In genomic region chr1:58496042-58496441, GRCh38 we compare ENCODE assay signal across 1 cellular context.
TF ChIP-seq lines count a peak whose summit lies in the region.

No MANE protein-coding gene starts in this region.

TF ChIP-seq in H1, 55 proteins besides CTCF, POLR2A, EP300 and RAD21:
- TF ChIP-seq, protein P1, sequence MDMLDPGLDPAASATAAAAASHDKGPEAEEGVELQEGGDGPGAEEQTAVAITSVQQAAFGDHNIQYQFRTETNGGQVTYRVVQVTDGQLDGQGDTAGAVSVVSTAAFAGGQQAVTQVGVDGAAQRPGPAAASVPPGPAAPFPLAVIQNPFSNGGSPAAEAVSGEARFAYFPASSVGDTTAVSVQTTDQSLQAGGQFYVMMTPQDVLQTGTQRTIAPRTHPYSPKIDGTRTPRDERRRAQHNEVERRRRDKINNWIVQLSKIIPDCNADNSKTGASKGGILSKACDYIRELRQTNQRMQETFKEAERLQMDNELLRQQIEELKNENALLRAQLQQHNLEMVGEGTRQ (IDR thresholded peaks at IDR 0.05; ENCODE audit: low read length): no peak
- no peak for TF ChIP-seq FOSL1 (IDR thresholded peaks at IDR 0.05; ENCODE audit: insufficient read depth, low read depth, low read length)
- no peak for TF ChIP-seq ZNF274 (IDR thresholded peaks at IDR 0.05; ENCODE audit: borderline replicate concordance, extremely low read depth, low read length)
- no peak for TF ChIP-seq CBX5 (IDR thresholded peaks at IDR 0.05; ENCODE audit: low read depth, low read length)
- no peak for TF ChIP-seq TEAD4 (IDR thresholded peaks at IDR 0.05; ENCODE audit: low read depth, low read length)
- no peak for TF ChIP-seq GABPA (IDR thresholded peaks at IDR 0.05; ENCODE audit: borderline replicate concordance, insufficient read depth, low read length)
- TF ChIP-seq EGR1 (IDR thresholded peaks at IDR 0.05; ENCODE audit: borderline replicate concordance, low read depth, low read length): no peak
- no peak for TF ChIP-seq CREB1 (IDR thresholded peaks at IDR 0.05)
- TF ChIP-seq, protein P2, sequence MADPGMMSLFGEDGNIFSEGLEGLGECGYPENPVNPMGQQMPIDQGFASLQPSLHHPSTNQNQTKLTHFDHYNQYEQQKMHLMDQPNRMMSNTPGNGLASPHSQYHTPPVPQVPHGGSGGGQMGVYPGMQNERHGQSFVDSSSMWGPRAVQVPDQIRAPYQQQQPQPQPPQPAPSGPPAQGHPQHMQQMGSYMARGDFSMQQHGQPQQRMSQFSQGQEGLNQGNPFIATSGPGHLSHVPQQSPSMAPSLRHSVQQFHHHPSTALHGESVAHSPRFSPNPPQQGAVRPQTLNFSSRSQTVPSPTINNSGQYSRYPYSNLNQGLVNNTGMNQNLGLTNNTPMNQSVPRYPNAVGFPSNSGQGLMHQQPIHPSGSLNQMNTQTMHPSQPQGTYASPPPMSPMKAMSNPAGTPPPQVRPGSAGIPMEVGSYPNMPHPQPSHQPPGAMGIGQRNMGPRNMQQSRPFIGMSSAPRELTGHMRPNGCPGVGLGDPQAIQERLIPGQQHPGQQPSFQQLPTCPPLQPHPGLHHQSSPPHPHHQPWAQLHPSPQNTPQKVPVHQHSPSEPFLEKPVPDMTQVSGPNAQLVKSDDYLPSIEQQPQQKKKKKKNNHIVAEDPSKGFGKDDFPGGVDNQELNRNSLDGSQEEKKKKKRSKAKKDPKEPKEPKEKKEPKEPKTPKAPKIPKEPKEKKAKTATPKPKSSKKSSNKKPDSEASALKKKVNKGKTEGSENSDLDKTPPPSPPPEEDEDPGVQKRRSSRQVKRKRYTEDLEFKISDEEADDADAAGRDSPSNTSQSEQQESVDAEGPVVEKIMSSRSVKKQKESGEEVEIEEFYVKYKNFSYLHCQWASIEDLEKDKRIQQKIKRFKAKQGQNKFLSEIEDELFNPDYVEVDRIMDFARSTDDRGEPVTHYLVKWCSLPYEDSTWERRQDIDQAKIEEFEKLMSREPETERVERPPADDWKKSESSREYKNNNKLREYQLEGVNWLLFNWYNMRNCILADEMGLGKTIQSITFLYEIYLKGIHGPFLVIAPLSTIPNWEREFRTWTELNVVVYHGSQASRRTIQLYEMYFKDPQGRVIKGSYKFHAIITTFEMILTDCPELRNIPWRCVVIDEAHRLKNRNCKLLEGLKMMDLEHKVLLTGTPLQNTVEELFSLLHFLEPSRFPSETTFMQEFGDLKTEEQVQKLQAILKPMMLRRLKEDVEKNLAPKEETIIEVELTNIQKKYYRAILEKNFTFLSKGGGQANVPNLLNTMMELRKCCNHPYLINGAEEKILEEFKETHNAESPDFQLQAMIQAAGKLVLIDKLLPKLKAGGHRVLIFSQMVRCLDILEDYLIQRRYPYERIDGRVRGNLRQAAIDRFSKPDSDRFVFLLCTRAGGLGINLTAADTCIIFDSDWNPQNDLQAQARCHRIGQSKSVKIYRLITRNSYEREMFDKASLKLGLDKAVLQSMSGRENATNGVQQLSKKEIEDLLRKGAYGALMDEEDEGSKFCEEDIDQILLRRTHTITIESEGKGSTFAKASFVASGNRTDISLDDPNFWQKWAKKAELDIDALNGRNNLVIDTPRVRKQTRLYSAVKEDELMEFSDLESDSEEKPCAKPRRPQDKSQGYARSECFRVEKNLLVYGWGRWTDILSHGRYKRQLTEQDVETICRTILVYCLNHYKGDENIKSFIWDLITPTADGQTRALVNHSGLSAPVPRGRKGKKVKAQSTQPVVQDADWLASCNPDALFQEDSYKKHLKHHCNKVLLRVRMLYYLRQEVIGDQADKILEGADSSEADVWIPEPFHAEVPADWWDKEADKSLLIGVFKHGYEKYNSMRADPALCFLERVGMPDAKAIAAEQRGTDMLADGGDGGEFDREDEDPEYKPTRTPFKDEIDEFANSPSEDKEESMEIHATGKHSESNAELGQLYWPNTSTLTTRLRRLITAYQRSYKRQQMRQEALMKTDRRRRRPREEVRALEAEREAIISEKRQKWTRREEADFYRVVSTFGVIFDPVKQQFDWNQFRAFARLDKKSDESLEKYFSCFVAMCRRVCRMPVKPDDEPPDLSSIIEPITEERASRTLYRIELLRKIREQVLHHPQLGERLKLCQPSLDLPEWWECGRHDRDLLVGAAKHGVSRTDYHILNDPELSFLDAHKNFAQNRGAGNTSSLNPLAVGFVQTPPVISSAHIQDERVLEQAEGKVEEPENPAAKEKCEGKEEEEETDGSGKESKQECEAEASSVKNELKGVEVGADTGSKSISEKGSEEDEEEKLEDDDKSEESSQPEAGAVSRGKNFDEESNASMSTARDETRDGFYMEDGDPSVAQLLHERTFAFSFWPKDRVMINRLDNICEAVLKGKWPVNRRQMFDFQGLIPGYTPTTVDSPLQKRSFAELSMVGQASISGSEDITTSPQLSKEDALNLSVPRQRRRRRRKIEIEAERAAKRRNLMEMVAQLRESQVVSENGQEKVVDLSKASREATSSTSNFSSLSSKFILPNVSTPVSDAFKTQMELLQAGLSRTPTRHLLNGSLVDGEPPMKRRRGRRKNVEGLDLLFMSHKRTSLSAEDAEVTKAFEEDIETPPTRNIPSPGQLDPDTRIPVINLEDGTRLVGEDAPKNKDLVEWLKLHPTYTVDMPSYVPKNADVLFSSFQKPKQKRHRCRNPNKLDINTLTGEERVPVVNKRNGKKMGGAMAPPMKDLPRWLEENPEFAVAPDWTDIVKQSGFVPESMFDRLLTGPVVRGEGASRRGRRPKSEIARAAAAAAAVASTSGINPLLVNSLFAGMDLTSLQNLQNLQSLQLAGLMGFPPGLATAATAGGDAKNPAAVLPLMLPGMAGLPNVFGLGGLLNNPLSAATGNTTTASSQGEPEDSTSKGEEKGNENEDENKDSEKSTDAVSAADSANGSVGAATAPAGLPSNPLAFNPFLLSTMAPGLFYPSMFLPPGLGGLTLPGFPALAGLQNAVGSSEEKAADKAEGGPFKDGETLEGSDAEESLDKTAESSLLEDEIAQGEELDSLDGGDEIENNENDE (IDR thresholded peaks at IDR 0.05; ENCODE audit: insufficient replicate concordance, low read length): no peak
- no peak for TF ChIP-seq RNF2 (IDR thresholded peaks at IDR 0.05; ENCODE audit: borderline replicate concordance, low read depth, low read length, missing control alignments, poor library complexity, severe bottlenecking)
- no peak for TF ChIP-seq MAFK (IDR thresholded peaks at IDR 0.05; ENCODE audit: low read depth, low read length)
- no peak for TF ChIP-seq JUND (IDR thresholded peaks at IDR 0.05; ENCODE audit: low read length)
- no peak for TF ChIP-seq BCL11A (IDR thresholded peaks at IDR 0.05; ENCODE audit: low read depth in 2 of 2, low read length in 2 of 2)
- no peak for TF ChIP-seq SP4 (IDR thresholded peaks at IDR 0.05; ENCODE audit: low read length)
- TF ChIP-seq SP2 (IDR thresholded peaks at IDR 0.05; ENCODE audit: low read length): no peak
- no peak for TF ChIP-seq JUN (IDR thresholded peaks at IDR 0.05; ENCODE audit: low read depth, low read length)
- TF ChIP-seq SUZ12 (IDR thresholded peaks at IDR 0.05; ENCODE audit: low read length): no peak
- TF ChIP-seq SIRT6 (IDR thresholded peaks at IDR 0.05; ENCODE audit: low read length): no peak
- no peak for TF ChIP-seq CHD2 (IDR thresholded peaks at IDR 0.05; ENCODE audit: low read length)
TF ChIP-seq in H1: peak in this region for 0.
